Comparison of ENCODE assay signal across 1 cellular context in the genomic region with DNA sequence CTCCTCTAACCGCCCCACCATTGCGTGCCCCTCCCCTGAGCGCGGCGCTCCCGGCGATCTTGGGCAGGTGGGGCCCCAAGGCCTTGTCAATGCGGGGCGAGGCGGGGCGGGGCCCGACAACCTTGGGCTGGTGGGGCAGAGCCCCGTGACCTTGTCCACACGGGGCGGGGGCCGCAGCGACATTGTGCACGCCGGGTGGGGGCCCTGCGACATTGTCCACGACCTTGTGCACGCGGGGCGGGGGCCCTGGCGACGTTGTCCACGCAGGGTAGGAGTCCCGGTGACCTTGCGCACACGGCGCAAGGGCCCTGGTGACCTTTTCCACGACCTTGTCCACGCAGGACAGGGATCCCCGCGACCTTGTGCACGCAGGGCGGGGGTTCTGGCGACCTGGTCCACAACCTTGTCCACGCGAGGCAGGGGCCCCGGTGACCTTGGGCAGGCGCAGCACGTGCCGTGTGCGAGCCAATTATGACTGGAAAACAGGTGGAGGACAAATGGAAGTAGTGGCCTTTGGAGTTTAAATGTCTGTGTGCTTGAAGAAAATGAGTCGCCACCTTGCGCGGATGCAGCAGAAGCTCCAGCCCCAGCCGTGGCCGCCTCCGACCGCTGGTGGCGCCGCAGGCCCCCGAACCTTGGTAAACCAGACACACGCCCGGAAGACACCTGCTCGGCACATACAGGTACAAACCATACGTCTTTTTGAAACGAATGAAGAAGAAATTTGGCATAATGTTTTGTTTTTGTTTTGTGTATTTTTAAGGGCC.
TF ChIP-seq lines count a peak whose summit lies in the region.

No MANE protein-coding gene starts in this region.

TF ChIP-seq in endothelial cell of umbilical vein, 7 proteins besides CTCF, POLR2A, EP300 and RAD21:
- TF ChIP-seq GATA2 (IDR thresholded peaks at IDR 0.05; ENCODE audit: insufficient read depth, insufficient read length, low read depth, low read length) = no peak
- no peak for TF ChIP-seq FOS (IDR thresholded peaks at IDR 0.05; ENCODE audit: borderline replicate concordance, insufficient read depth, low read length)
